30 cellular contexts compared by ENCODE assay signal in genomic region chr21:37793660-37794059, GRCh38.
DNase-seq lines count a peak whose midpoint lies in the region; ATAC-seq, FAIRE-seq and TF ChIP-seq lines count a peak whose summit lies in the region.
"Had no signal": no experiment of that assay in that cellular context is flagged by ENCODE, and none has a peak within 500 bp of the region (broad histone marks: within the 10 kb centered on the region; RNA-seq: fewer than 3 reads in every experiment).

No MANE protein-coding gene starts in this region.

- H3K4me1 Mint-ChIP-seq in MCF 10A (ENCODE audit: insufficient read depth, unreplicated experiment): no peaks in the 10 kb centered on the region
- H3K4me1 Mint-ChIP-seq in astrocyte (ENCODE audit: low read depth, unreplicated experiment): peaks cover 17% of the 10 kb centered on the region
- H3K4me1 Mint-ChIP-seq: activated B cell treated with CpG ODN at 0.5 μM for 24 hours; activated naive CD8-positive, alpha-beta T cell treated with anti-CD3 and anti-CD28 coated beads, Interleukin-2, amount 50 U/mL, for 24 hours; CD4-positive, CD25-positive, alpha-beta regulatory T cell; nephron progenitor cell had no signal

- no peak for TF ChIP-seq CTCF in MCF 10A (IDR thresholded peaks at IDR 0.05; ENCODE audit: unreplicated experiment)
- no peak for TF ChIP-seq CTCF in mammary epithelial cell (conservative IDR thresholded peaks at IDR 0.05 in 1 of 2, IDR thresholded peaks at IDR 0.05 in 1 of 2; ENCODE audit: extremely low read depth in 1 of 2, insufficient read depth in 1 of 2, low read depth in 1 of 2, low read length in 2 of 2)
- no peak for TF ChIP-seq CTCF in astrocyte (IDR thresholded peaks at IDR 0.05; ENCODE audit: insufficient read depth, low read depth, low read length)
- TF ChIP-seq CTCF in fibroblast of pulmonary artery (IDR thresholded peaks at IDR 0.05; ENCODE audit: low read length, missing control alignments): no peak

- peak; percentile 8 for DNase-seq in MCF 10A (ENCODE audit: unreplicated experiment)
- no peak for DNase-seq in mammary epithelial cell
- peak; percentile 36 for DNase-seq in astrocyte (ENCODE audit: low read depth)
- DNase-seq in fibroblast of pulmonary artery (ENCODE audit: low read depth): peak; percentile 33
- DNase-seq in NCI-H1694 (lab: John Stamatoyannopoulos, UW): no peak
- DNase-seq in amniotic stem cell (lab: John Stamatoyannopoulos, UW): no peak
- DNase-seq in SW 1271 (lab: John Stamatoyannopoulos, UW): no peak
- DNase-seq: 8988T; activated B cell treated with CpG ODN at 0.5 μM for 24 hours; activated CD4-positive, alpha-beta T cell treated with anti-CD3 and anti-CD28 coated beads, Interleukin-2, amount 50 U/mL, for 1 hour; activated naive CD8-positive, alpha-beta T cell treated with anti-CD3 and anti-CD28 coated beads, Interleukin-2, amount 50 U/mL, for 24 hours; activated T-cell treated with anti-CD3 and anti-CD28 coated beads, Interleukin-2, amount 50 U/mL, for 4 hours; CD4-positive, CD25-positive, alpha-beta regulatory T cell; cortex of kidney; heart right ventricle; KG1; NCI-H146; NCI-H526; nephron progenitor cell; Peyer's patch; spleen; tibial artery had no signal

- peak; percentile 49 for FAIRE-seq in astrocyte (lab: Jason Lieb, UNC)
- FAIRE-seq: endometrium, HTR-8/SVneo had no signal

- H3K9me3 ChIP-seq in mammary epithelial cell (replicated peaks; ENCODE audit: insufficient read depth, low read length) (no peaks in the 10 kb centered on the region), astrocyte (ENCODE audit: insufficient read depth, low read depth, low read length) (peaks cover 6% of the 10 kb centered on the region)
- H3K9me3 ChIP-seq: breast epithelium, HAP-1, Peyer's patch, spleen, tibial artery had no signal

- CTCF ChIA-PET in MCF 10A (lab: Yijun Ruan, JAX) (interaction anchor here (0.6 kb wide), 1 partner anchor 95 kb away, joined by 5 read pairs; no protein-coding TSS in a partner anchor), mammary epithelial cell (lab: Charles Lee; ENCODE audit: low non-redundant PET) (no interaction called here)

- H3K4me1 ChIP-seq in mammary epithelial cell (ENCODE audit: insufficient read depth, low read length): no peaks in the 10 kb centered on the region
- H3K4me1 ChIP-seq in astrocyte (ENCODE audit: insufficient read depth, low read length): peaks cover 3% of the 10 kb centered on the region
- H3K4me1 ChIP-seq: breast epithelium, foreskin keratinocyte, HAP-1, heart right ventricle, parathyroid adenoma, Peyer's patch, spleen had no signal

- intact Hi-C loops in MCF 10A (cut with micrococcal nuclease): no loop called here
- intact Hi-C loops in mammary epithelial cell (cut with micrococcal nuclease): no loop called here

- H3K79me2 ChIP-seq in mammary epithelial cell (ENCODE audit: insufficient read depth, low read length) (no peaks in the 10 kb centered on the region), astrocyte (ENCODE audit: insufficient read depth, low read length) (no peaks in the 10 kb centered on the region)
- H3K79me2 ChIP-seq: parathyroid adenoma had no signal

- dilution Hi-C loops in mammary epithelial cell (cut with HindIII; ENCODE audit: low sequenced_read_pairs): no loop called here

- WGBS in mammary epithelial cell (ENCODE audit: low coverage, missing lambda C conversion rate): 85% methylated on average over 1 of the region's 1 CpG

- H3K27me3 ChIP-seq in mammary epithelial cell (ENCODE audit: insufficient read depth, low read length) (no peaks in the 10 kb centered on the region), astrocyte (ENCODE audit: insufficient read depth, low read length) (no peaks in the 10 kb centered on the region)
- H3K27me3 ChIP-seq: breast epithelium, foreskin keratinocyte, Peyer's patch, spleen, tibial artery had no signal

- no peak overlapping the region for H2AFZ ChIP-seq in mammary epithelial cell (ENCODE audit: low read depth, low read length)
- H2AFZ ChIP-seq in astrocyte (ENCODE audit: low read depth, low read length): no peak overlapping the region
- H2AFZ ChIP-seq: parathyroid adenoma had no signal

- POLR2A ChIA-PET in MCF 10A (lab: Yijun Ruan, JAX): no interaction called here

- no peak overlapping the region for H3K4me3 Mint-ChIP-seq in MCF 10A (ENCODE audit: unreplicated experiment)
- no peak overlapping the region for H3K4me3 Mint-ChIP-seq in astrocyte (ENCODE audit: unreplicated experiment)
- H3K4me3 Mint-ChIP-seq: activated B cell treated with CpG ODN at 0.5 μM for 24 hours; activated naive CD8-positive, alpha-beta T cell treated with anti-CD3 and anti-CD28 coated beads, Interleukin-2, amount 50 U/mL, for 24 hours; activated T-cell treated with anti-CD3 and anti-CD28 coated beads, Interleukin-2, amount 50 U/mL, for 4 hours; CD4-positive, CD25-positive, alpha-beta regulatory T cell; nephron progenitor cell had no signal

- no peaks in the 10 kb centered on the region for H3K36me3 Mint-ChIP-seq in MCF 10A (ENCODE audit: insufficient read depth, unreplicated experiment)
- no peaks in the 10 kb centered on the region for H3K36me3 Mint-ChIP-seq in astrocyte (ENCODE audit: low read depth, unreplicated experiment)
- H3K36me3 Mint-ChIP-seq: CD4-positive, CD25-positive, alpha-beta regulatory T cell had no signal

- no peaks in the 10 kb centered on the region for H3K9me3 Mint-ChIP-seq in MCF 10A (ENCODE audit: unreplicated experiment)
- peaks cover 4% of the 10 kb centered on the region for H3K9me3 Mint-ChIP-seq in astrocyte (ENCODE audit: unreplicated experiment)
- H3K9me3 Mint-ChIP-seq: activated B cell treated with CpG ODN at 0.5 μM for 24 hours; activated naive CD8-positive, alpha-beta T cell treated with anti-CD3 and anti-CD28 coated beads, Interleukin-2, amount 50 U/mL, for 24 hours; activated T-cell treated with anti-CD3 and anti-CD28 coated beads, Interleukin-2, amount 50 U/mL, for 4 hours; nephron progenitor cell had no signal

- H3K4me2 ChIP-seq in mammary epithelial cell (ENCODE audit: insufficient read depth, low read depth, low read length) (no peak overlapping the region), astrocyte (ENCODE audit: low read length) (peak overlapping the region; percentile 21)

- in situ Hi-C loops in mammary epithelial cell (cut with MboI; ENCODE audit: low sequenced_read_pairs in 2 of 2): no loop called here

- H3K36me3 ChIP-seq in mammary epithelial cell (ENCODE audit: insufficient read depth, low read length): no peaks in the 10 kb centered on the region
- H3K36me3 ChIP-seq in astrocyte (ENCODE audit: insufficient read depth, low read length): no peaks in the 10 kb centered on the region
- H3K36me3 ChIP-seq: breast epithelium, HAP-1, heart right ventricle, Peyer's patch, spleen, tibial artery had no signal

- H3K4me3 ChIP-seq in mammary epithelial cell (replicated peaks in 1 of 3; ENCODE audit: insufficient read depth in 1 of 3, low read depth in 2 of 3, low read length in 3 of 3) (no peak overlapping the region), astrocyte (ENCODE audit: insufficient read depth, low read depth, low read length) (no peak overlapping the region), fibroblast of pulmonary artery (replicated peaks; ENCODE audit: low read depth, low read length) (no peak overlapping the region)
- H3K4me3 ChIP-seq: breast epithelium, HAP-1, heart right ventricle, lung, Peyer's patch, spleen, tibial artery had no signal

- BruUV-seq in MCF 10A (replicated peaks; lab: Mats Ljungman, UMichigan): no TSS peak
- BruUV-seq in mammary epithelial cell (replicated peaks; lab: Mats Ljungman, UMichigan): no TSS peak

- H3K27ac Mint-ChIP-seq in MCF 10A (ENCODE audit: low read depth, unreplicated experiment) (no peak overlapping the region), astrocyte (ENCODE audit: unreplicated experiment) (peak overlapping the region; percentile 77)
- H3K27ac Mint-ChIP-seq: activated B cell treated with CpG ODN at 0.5 μM for 24 hours; activated naive CD8-positive, alpha-beta T cell treated with anti-CD3 and anti-CD28 coated beads, Interleukin-2, amount 50 U/mL, for 24 hours; CD4-positive, CD25-positive, alpha-beta regulatory T cell; nephron progenitor cell had no signal

- H4K20me1 ChIP-seq in mammary epithelial cell (ENCODE audit: insufficient read depth, low read length): no peaks in the 10 kb centered on the region
- H4K20me1 ChIP-seq in astrocyte (ENCODE audit: insufficient read depth, low read length): no peaks in the 10 kb centered on the region

- no peaks in the 10 kb centered on the region for H3K27me3 Mint-ChIP-seq in MCF 10A (ENCODE audit: insufficient read depth, unreplicated experiment)
- H3K27me3 Mint-ChIP-seq in astrocyte (ENCODE audit: low read depth, unreplicated experiment): no peaks in the 10 kb centered on the region
- H3K27me3 Mint-ChIP-seq: activated B cell treated with CpG ODN at 0.5 μM for 24 hours; activated naive CD8-positive, alpha-beta T cell treated with anti-CD3 and anti-CD28 coated beads, Interleukin-2, amount 50 U/mL, for 24 hours; CD4-positive, CD25-positive, alpha-beta regulatory T cell had no signal

- no peak overlapping the region for H3K27ac ChIP-seq in mammary epithelial cell (ENCODE audit: insufficient read depth, low read depth, low read length)
- no peak overlapping the region for H3K27ac ChIP-seq in astrocyte (ENCODE audit: low read depth, low read length)
- H3K27ac ChIP-seq: breast epithelium, foreskin keratinocyte, heart right ventricle, parathyroid adenoma, Peyer's patch, spleen, tibial artery had no signal

- H3K9ac ChIP-seq in mammary epithelial cell (ENCODE audit: insufficient read depth, low read length) (no peak overlapping the region), astrocyte (ENCODE audit: low read length) (no peak overlapping the region)
- H3K9ac ChIP-seq: parathyroid adenoma had no signal

- no peak for ATAC-seq in GM19035 (IDR thresholded peaks at IDR 0.05; ENCODE audit: unreplicated experiment)
- ATAC-seq: activated T-cell treated with anti-CD3 and anti-CD28 coated beads, Interleukin-2, amount 50 U/mL, for 4 hours; foreskin keratinocyte; heart right ventricle had no signal

Comparison
In these comparisons a context has a peak if more than half of its experiments do, and no peak if none do; other contexts are left out.
1. DNase-seq: peak in MCF 10A (single experiment), astrocyte (single experiment) and fibroblast of pulmonary artery (single experiment); none in mammary epithelial cell (single experiment), NCI-H1694 (single experiment), amniotic stem cell (single experiment) and SW 1271 (0 of 2).